Comparison of ENCODE assay signal across 31 cellular contexts in the genomic region with DNA sequence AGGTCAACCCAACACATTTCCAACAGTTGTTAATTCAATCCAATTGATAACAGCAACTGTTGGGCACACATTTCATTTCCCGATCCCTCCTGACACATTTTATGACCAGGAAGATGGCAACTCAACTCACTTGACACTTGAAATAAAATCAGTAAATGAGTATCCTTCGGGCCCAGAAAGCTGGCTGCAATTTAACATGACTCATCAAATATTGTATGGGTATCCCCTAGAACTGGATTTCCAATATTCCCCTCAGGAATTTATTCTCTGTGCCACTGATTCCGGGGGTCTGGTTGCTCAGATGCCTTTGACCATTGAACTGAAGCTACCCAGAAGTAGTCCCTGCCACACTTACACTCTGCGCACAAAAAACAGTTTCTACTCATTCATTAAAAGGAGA.
"Had no signal": no experiment of that assay in that cellular context is flagged by ENCODE, and none has a peak within 500 bp of the region (broad histone marks: within the 10 kb centered on the region; RNA-seq: fewer than 3 reads in every experiment).

No MANE protein-coding gene starts in this region.

- H3K4me1 Mint-ChIP-seq: mesothelial cell of epicardium, naive B cell, neural progenitor cell had no signal

- H3K27ac Mint-ChIP-seq: mesothelial cell of epicardium; naive B cell; natural killer cell treated with Interleukin-12 subunit alpha and Interleukin-12 subunit beta and Interleukin-15 and Interleukin-18, amount 100 ng/mL, for 72 hours; neural progenitor cell had no signal

- H3K36me3 ChIP-seq: neural progenitor cell, transverse colon, uterus had no signal

- DNase-seq: dermis blood vessel endothelial cell; effector memory CD4-positive, alpha-beta T cell; foreskin keratinocyte; heart left ventricle; left cardiac atrium; left lung; mesenchymal stem cell; mucosa of descending colon; naive B cell; stimulated activated CD4-positive, alpha-beta T cell treated with anti-CD3 and anti-CD28 coated beads, Interleukin-12 subunit alpha, Interleukin-12 subunit beta, amount 100 ng/mL, for 4 hours; stimulated activated CD4-positive, alpha-beta T cell treated with anti-CD3 and anti-CD28 coated beads, Interleukin-1b, Interleukin-23, amount 100 ng/mL, for 48 hours; stimulated activated CD4-positive, alpha-beta T cell treated with anti-CD3 and anti-CD28 coated beads, Interleukin-4, amount 100 ng/mL, for 1 hour; stimulated activated CD8-positive, alpha-beta memory T cell treated with anti-CD3 and anti-CD28 coated beads, Interleukin-4, amount 100 ng/mL, for 48 hours; stimulated activated naive CD4-positive, alpha-beta T cell; stimulated activated naive CD8-positive, alpha-beta T cell treated with anti-CD3 and anti-CD28 coated beads, Interleukin-15, amount 100 ng/mL, for 72 hours; transverse colon; upper lobe of right lung; uterus had no signal

- FAIRE-seq: endothelial cell of umbilical vein, islet of Langerhans had no signal

- H3K27ac ChIP-seq: esophagus muscularis mucosa, foreskin keratinocyte, gastroesophageal sphincter, heart left ventricle, hepatocyte, left lung, neural progenitor cell, parathyroid adenoma, suprapubic skin, transverse colon, upper lobe of right lung, uterus had no signal

- H3K4me2 ChIP-seq: hepatocyte, neural progenitor cell, smooth muscle cell had no signal

- H3K9ac ChIP-seq: neural progenitor cell, parathyroid adenoma had no signal

- H3K27me3 Mint-ChIP-seq: naive B cell; natural killer cell treated with Interleukin-12 subunit alpha and Interleukin-12 subunit beta and Interleukin-15 and Interleukin-18, amount 100 ng/mL, for 72 hours; progenitor cell of endocrine pancreas; stimulated activated naive CD8-positive, alpha-beta T cell treated with anti-CD3 and anti-CD28 coated beads, Interleukin-15, amount 100 ng/mL, for 72 hours had no signal

- H3K9me3 ChIP-seq: esophagus muscularis mucosa, gastroesophageal sphincter, heart left ventricle, left lung, mucosa of descending colon, suprapubic skin, transverse colon, upper lobe of right lung, uterus had no signal

- H3K4me3 Mint-ChIP-seq: mesothelial cell of epicardium; naive B cell; natural killer cell treated with Interleukin-12 subunit alpha and Interleukin-12 subunit beta and Interleukin-15 and Interleukin-18, amount 100 ng/mL, for 72 hours; neural progenitor cell; stimulated activated naive CD8-positive, alpha-beta T cell treated with anti-CD3 and anti-CD28 coated beads, Interleukin-15, amount 100 ng/mL, for 72 hours had no signal

- H3K4me3 ChIP-seq: esophagus muscularis mucosa, gastroesophageal sphincter, heart left ventricle, hepatocyte, left lung, mucosa of descending colon, neural progenitor cell, smooth muscle cell, suprapubic skin, transverse colon, upper lobe of right lung, uterus had no signal

- H2AFZ ChIP-seq: hepatocyte, neural progenitor cell, parathyroid adenoma had no signal

- H3K4me1 ChIP-seq: esophagus muscularis mucosa, foreskin keratinocyte, gastroesophageal sphincter, heart left ventricle, left lung, neural progenitor cell, parathyroid adenoma, suprapubic skin, transverse colon, upper lobe of right lung, uterus had no signal

- ATAC-seq: foreskin keratinocyte; gastroesophageal sphincter; heart left ventricle; left cardiac atrium; left lung; mucosa of descending colon; natural killer cell treated with Interleukin-12 subunit alpha and Interleukin-12 subunit beta and Interleukin-15 and Interleukin-18, amount 100 ng/mL, for 72 hours; sciatic nerve; stimulated activated naive CD8-positive, alpha-beta T cell treated with anti-CD3 and anti-CD28 coated beads, Interleukin-15, amount 100 ng/mL, for 72 hours; upper lobe of right lung had no signal

- H3K27me3 ChIP-seq: esophagus muscularis mucosa, foreskin keratinocyte, gastroesophageal sphincter, heart left ventricle, hepatocyte, left lung, neural progenitor cell, suprapubic skin, transverse colon, upper lobe of right lung, uterus had no signal

- H3K9me3 Mint-ChIP-seq: natural killer cell treated with Interleukin-12 subunit alpha and Interleukin-12 subunit beta and Interleukin-15 and Interleukin-18, amount 100 ng/mL, for 72 hours; neural progenitor cell; stimulated activated naive CD8-positive, alpha-beta T cell treated with anti-CD3 and anti-CD28 coated beads, Interleukin-15, amount 100 ng/mL, for 72 hours had no signal

- H3K79me2 ChIP-seq: hepatocyte, parathyroid adenoma had no signal
